Comparison of ENCODE assay signal across 22 cellular contexts in genomic region chr3:58190882-58191281, GRCh38. TPM values are rescaled to one million over a fixed set of nuclear protein-coding genes. Genes with fewer than 3 reads are reported as not detected.
DNase-seq lines count a peak whose midpoint lies in the region; ATAC-seq, FAIRE-seq and TF ChIP-seq lines count a peak whose summit lies in the region.
"Had no signal": no experiment of that assay in that cellular context is flagged by ENCODE, and none has a peak within 500 bp of the region (broad histone marks: within the 10 kb centered on the region; RNA-seq: fewer than 3 reads in every experiment).

No MANE protein-coding gene starts in this region.

- no peak overlapping the region for H3K27ac Mint-ChIP-seq in natural killer cell treated with Interleukin-12 subunit alpha and Interleukin-12 subunit beta and Interleukin-15 and Interleukin-18, amount 100 ng/mL, for 72 hours
- no peak overlapping the region for H3K27ac Mint-ChIP-seq in natural killer cell
- H3K27ac Mint-ChIP-seq in memory B cell: peak overlapping the region; percentile 26
- H3K27ac Mint-ChIP-seq in stimulated activated memory B cell treated with anti-CD40 and anti-IgM and Interleukin-4, amounts not matched to agents 10 μg/mL and 1 μg/mL and 100 μg/mL, for 72 hours: peak overlapping the region; percentile 66
- H3K27ac Mint-ChIP-seq: CD4-positive, CD25-positive, alpha-beta regulatory T cell; CD8-positive, alpha-beta memory T cell had no signal

- no peak for ATAC-seq in natural killer cell treated with Interleukin-12 subunit alpha and Interleukin-12 subunit beta and Interleukin-15 and Interleukin-18, amount 100 ng/mL, for 72 hours
- ATAC-seq in natural killer cell (no peak), left lobe of liver (peak; percentile 43), memory B cell (ENCODE audit: low read depth) (no peak)
- ATAC-seq in stimulated activated memory B cell treated with anti-CD40 and anti-IgM and Interleukin-4, amounts not matched to agents 10 μg/mL and 1 μg/mL and 100 μg/mL, for 72 hours: no peak

- no peaks in the 10 kb centered on the region for H3K27me3 Mint-ChIP-seq in natural killer cell treated with Interleukin-12 subunit alpha and Interleukin-12 subunit beta and Interleukin-15 and Interleukin-18, amount 100 ng/mL, for 72 hours
- no peaks in the 10 kb centered on the region for H3K27me3 Mint-ChIP-seq in natural killer cell (ENCODE audit: low read depth in 2 of 2)
- no peaks in the 10 kb centered on the region for H3K27me3 Mint-ChIP-seq in memory B cell
- H3K27me3 Mint-ChIP-seq in stimulated activated memory B cell treated with anti-CD40 and anti-IgM and Interleukin-4, amounts not matched to agents 10 μg/mL and 1 μg/mL and 100 μg/mL, for 72 hours: no peaks in the 10 kb centered on the region
- H3K27me3 Mint-ChIP-seq: CD4-positive, CD25-positive, alpha-beta regulatory T cell; CD8-positive, alpha-beta memory T cell had no signal

- intact Hi-C loops in natural killer cell (cut with micrococcal nuclease): no loop called here

- no peaks in the 10 kb centered on the region for H3K9me3 Mint-ChIP-seq in natural killer cell treated with Interleukin-12 subunit alpha and Interleukin-12 subunit beta and Interleukin-15 and Interleukin-18, amount 100 ng/mL, for 72 hours
- H3K9me3 Mint-ChIP-seq in natural killer cell (no peaks in the 10 kb centered on the region), memory B cell (no peaks in the 10 kb centered on the region)
- H3K9me3 Mint-ChIP-seq in stimulated activated memory B cell treated with anti-CD40 and anti-IgM and Interleukin-4, amounts not matched to agents 10 μg/mL and 1 μg/mL and 100 μg/mL, for 72 hours: no peaks in the 10 kb centered on the region
- H3K9me3 Mint-ChIP-seq: CD4-positive, CD25-positive, alpha-beta regulatory T cell; CD8-positive, alpha-beta memory T cell had no signal

- peak; percentile 12 for DNase-seq in natural killer cell treated with Interleukin-12 subunit alpha and Interleukin-12 subunit beta and Interleukin-15 and Interleukin-18, amount 100 ng/mL, for 72 hours (ENCODE audit: low spot score)
- DNase-seq in natural killer cell (no peak), left lobe of liver (ENCODE audit: low spot score) (peak; percentile 67), memory B cell (ENCODE audit: low spot score in 2 of 2) (no peak), urothelium cell line (ENCODE audit: low spot score) (no peak)
- DNase-seq in activated CD4-positive, CD25-positive, alpha-beta regulatory T cell treated with anti-CD3 and anti-CD28 coated beads, Interleukin-2, amount 50 U/mL, for 72 hours: no peak
- DNase-seq in activated T-cell treated with anti-CD3 and anti-CD28 coated beads, Interleukin-2, amount 50 U/mL, for 1 hour: no peak
- DNase-seq: 8988T; BE2C; C1 segment of cervical spinal cord; CD4-positive, CD25-positive, alpha-beta regulatory T cell; CD8-positive, alpha-beta memory T cell; COR-L47; IMR-90 had no signal

- no peaks in the 10 kb centered on the region for H3K36me3 Mint-ChIP-seq in natural killer cell treated with Interleukin-12 subunit alpha and Interleukin-12 subunit beta and Interleukin-15 and Interleukin-18, amount 100 ng/mL, for 72 hours
- H3K36me3 Mint-ChIP-seq in natural killer cell (no peaks in the 10 kb centered on the region), memory B cell (no peaks in the 10 kb centered on the region)
- H3K36me3 Mint-ChIP-seq in stimulated activated memory B cell treated with anti-CD40 and anti-IgM and Interleukin-4, amounts not matched to agents 10 μg/mL and 1 μg/mL and 100 μg/mL, for 72 hours: peaks cover 11% of the 10 kb centered on the region
- H3K36me3 Mint-ChIP-seq: CD4-positive, CD25-positive, alpha-beta regulatory T cell; CD8-positive, alpha-beta memory T cell had no signal

- H3K4me1 Mint-ChIP-seq in natural killer cell treated with Interleukin-12 subunit alpha and Interleukin-12 subunit beta and Interleukin-15 and Interleukin-18, amount 100 ng/mL, for 72 hours (ENCODE audit: low read depth in 2 of 2): no peaks in the 10 kb centered on the region
- H3K4me1 Mint-ChIP-seq in natural killer cell: no peaks in the 10 kb centered on the region
- peaks cover 4% of the 10 kb centered on the region for H3K4me1 Mint-ChIP-seq in memory B cell
- H3K4me1 Mint-ChIP-seq in stimulated activated memory B cell treated with anti-CD40 and anti-IgM and Interleukin-4, amounts not matched to agents 10 μg/mL and 1 μg/mL and 100 μg/mL, for 72 hours: peaks cover 10% of the 10 kb centered on the region

- no peak for FAIRE-seq in urothelium cell line (lab: Jason Lieb, UNC)
- FAIRE-seq: D721Med, G401.6, GM12891, GM19239 had no signal

- H3K4me3 Mint-ChIP-seq in natural killer cell treated with Interleukin-12 subunit alpha and Interleukin-12 subunit beta and Interleukin-15 and Interleukin-18, amount 100 ng/mL, for 72 hours: no peak overlapping the region
- H3K4me3 Mint-ChIP-seq in natural killer cell (no peak overlapping the region), memory B cell (no peak overlapping the region)
- no peak overlapping the region for H3K4me3 Mint-ChIP-seq in stimulated activated memory B cell treated with anti-CD40 and anti-IgM and Interleukin-4, amounts not matched to agents 10 μg/mL and 1 μg/mL and 100 μg/mL, for 72 hours
- H3K4me3 Mint-ChIP-seq: CD4-positive, CD25-positive, alpha-beta regulatory T cell; CD8-positive, alpha-beta memory T cell had no signal

- TF ChIP-seq CTCF in natural killer cell (IDR thresholded peaks at IDR 0.05): no peak

RNA-seq across cellular contexts. Expression of gene DNASE1L3, which starts 19.9 kb away (rescaled TPM):
- not detected for total RNA-seq in natural killer cell treated with Interleukin-12 subunit alpha and Interleukin-12 subunit beta and Interleukin-15 and Interleukin-18, amount 100 ng/mL, for 72 hours
- total RNA-seq in natural killer cell: 1 to 10 TPM in 1 of 3 donors, not detected in 2; 1.3 TPM
- 33.0 TPM for total RNA-seq in left lobe of liver
- total RNA-seq: A673; CD4-positive, CD25-positive, alpha-beta regulatory T cell; CD8-positive, alpha-beta memory T cell; H4; HT1080; IMR-90 had no signal

RNA-seq across cellular contexts. Expression of gene ABHD6, which starts 46.7 kb away (rescaled TPM):
- 1 to 10 TPM; 2.5 to 3.3 TPM for total RNA-seq in natural killer cell treated with Interleukin-12 subunit alpha and Interleukin-12 subunit beta and Interleukin-15 and Interleukin-18, amount 100 ng/mL, for 72 hours
- 10 to 100 TPM in 1 of 3 donors, 1 to 10 TPM in 2; 5.0 to 10.6 (median 9.3) TPM for total RNA-seq in natural killer cell
- 56.2 TPM for total RNA-seq in left lobe of liver

Comparison
In these comparisons a context has a peak if more than half of its experiments do, and no peak if none do; other contexts are left out.
1. DNase-seq: peak in natural killer cell treated with Interleukin-12 subunit alpha and Interleukin-12 subunit beta and Interleukin-15 and Interleukin-18, amount 100 ng/mL, for 72 hours (single experiment) and left lobe of liver (single experiment); none in natural killer cell (single experiment), memory B cell (0 of 2), activated CD4-positive, CD25-positive, alpha-beta regulatory T cell treated with anti-CD3 and anti-CD28 coated beads, Interleukin-2, amount 50 U/mL, for 72 hours (single experiment), activated T-cell treated with anti-CD3 and anti-CD28 coated beads, Interleukin-2, amount 50 U/mL, for 1 hour (single experiment) and urothelium cell line (single experiment).
2. H3K27ac Mint-ChIP-seq: peak in memory B cell (single experiment) and stimulated activated memory B cell treated with anti-CD40 and anti-IgM and Interleukin-4, amounts not matched to agents 10 μg/mL and 1 μg/mL and 100 μg/mL, for 72 hours (single experiment); none in natural killer cell treated with Interleukin-12 subunit alpha and Interleukin-12 subunit beta and Interleukin-15 and Interleukin-18, amount 100 ng/mL, for 72 hours (0 of 2) and natural killer cell (0 of 2).
3. RNA of gene DNASE1L3, which starts 19.9 kb away (total RNA-seq): 33.0 TPM in left lobe of liver (single experiment); not detected in natural killer cell treated with Interleukin-12 subunit alpha and Interleukin-12 subunit beta and Interleukin-15 and Interleukin-18, amount 100 ng/mL, for 72 hours and 1.3 TPM in natural killer cell; every median in the first group is over 10 times any median in the second.